Comparison of ENCODE assay signal across 23 cellular contexts in genomic region chr2:106825161-106825560, GRCh38.
DNase-seq lines count a peak whose midpoint lies in the region; ATAC-seq, FAIRE-seq and TF ChIP-seq lines count a peak whose summit lies in the region.
"Had no signal": no experiment of that assay in that cellular context is flagged by ENCODE, and none has a peak within 500 bp of the region (broad histone marks: within the 10 kb centered on the region; RNA-seq: fewer than 3 reads in every experiment).

No MANE protein-coding gene starts in this region.

- H3K27me3 ChIP-seq in PC-3 (ENCODE audit: low read length): no peaks in the 10 kb centered on the region
- H3K27me3 ChIP-seq in bronchial epithelial cell (ENCODE audit: control insufficient read depth, insufficient read depth, low read length): no peaks in the 10 kb centered on the region
- no peaks in the 10 kb centered on the region for H3K27me3 ChIP-seq in ascending aorta

- in situ Hi-C loops in Caki2 (cut with HindIII; ENCODE audit: low pct_unique_long_range_greater_than_20kb, low sequenced_read_pairs): no loop called here

- H3K36me3 Mint-ChIP-seq in T-helper 17 cell (ENCODE audit: low read depth): no peaks in the 10 kb centered on the region
- H3K36me3 Mint-ChIP-seq: CD14-positive monocyte, IgD-negative memory B cell had no signal

- no peaks in the 10 kb centered on the region for H4K20me1 ChIP-seq in PC-3 (ENCODE audit: low read length)

- ATAC-seq in PC-3 (0 out of 2 replicates have a peak, but pooled peaks have one; percentile 29), HG03460 (IDR thresholded peaks at IDR 0.05; ENCODE audit: unreplicated experiment) (no peak), T-helper 17 cell (no peak)
- ATAC-seq: A549, GM12878 had no signal

- TF ChIP-seq CTCF in PC-3 (conservative IDR thresholded peaks at IDR 0.05; ENCODE audit: low read depth, low read length): no peak
- no peak for TF ChIP-seq CTCF in bronchial epithelial cell (IDR thresholded peaks at IDR 0.05; ENCODE audit: insufficient read depth, low read length, severe bottlenecking)
- no peak for TF ChIP-seq CTCF in ascending aorta (IDR thresholded peaks at IDR 0.05)

- peak; percentile 60 for FAIRE-seq in bronchial epithelial cell (lab: Jason Lieb, UNC)
- FAIRE-seq: A549, GM12878 had no signal

- no peaks in the 10 kb centered on the region; the same call in 1 of the 2 replicates for H3K36me3 ChIP-seq in PC-3 (ENCODE audit: low read depth, low read length)
- H3K36me3 ChIP-seq in bronchial epithelial cell (ENCODE audit: control insufficient read depth, insufficient read depth, low read length): no peaks in the 10 kb centered on the region
- peaks cover 22 to 37% of the 10 kb centered on the region in 2 donors for H3K36me3 ChIP-seq in ascending aorta

- H3K4me3 Mint-ChIP-seq in T-helper 17 cell: no peak overlapping the region
- H3K4me3 Mint-ChIP-seq: B cell, CD14-positive monocyte, IgD-negative memory B cell had no signal

- CTCF ChIA-PET in PC-3 (lab: Charles Lee): no interaction called here

- H3K9me2 ChIP-seq in PC-3 (replicated peaks; ENCODE audit: low read length): no peaks in the 10 kb centered on the region

- H3K27me3 Mint-ChIP-seq in T-helper 17 cell: no peaks in the 10 kb centered on the region
- H3K27me3 Mint-ChIP-seq: B cell, IgD-negative memory B cell had no signal

- no TSS peak for BruUV-seq in PC-3 (replicated peaks; lab: Mats Ljungman, UMichigan)

- DNase-seq in Caki2 (ENCODE audit: low read depth) (peak; percentile 6), PC-3 (no peak), bronchial epithelial cell (ENCODE audit: low read depth) (no peak), kidney glomerular epithelial cell (lab: John Stamatoyannopoulos, UW) (peak; percentile 16), ascending aorta (ENCODE audit: low spot score in 2 of 2) (no peak), T-helper 17 cell (no peak)
- DNase-seq: DND-41, H7, Kasumi-1, NCI-H1417 treated with DMSO at 0.1 percent for 48 hours, NCI-H187, NCI-H2107, NCI-H446 treated with DMSO at 0.1 percent for 48 hours, NCI-H526 treated with DMSO at 0.1 percent for 48 hours, OCI-M1, RPMI8226, SHP77 had no signal

- no peak overlapping the region for H2AFZ ChIP-seq in PC-3 (ENCODE audit: low read length)

- H3K9me3 ChIP-seq in PC-3 (ENCODE audit: low read length) (no peaks in the 10 kb centered on the region), ascending aorta (no peaks in the 10 kb centered on the region), T-helper 17 cell (ENCODE audit: control insufficient read depth, low read length, poor library complexity, severe bottlenecking) (no peaks in the 10 kb centered on the region)

- POLR2A ChIA-PET in PC-3 (lab: Charles Lee; ENCODE audit: unreplicated experiment): no interaction called here

- H3K79me2 ChIP-seq in PC-3 (ENCODE audit: low read length): no peaks in the 10 kb centered on the region

- H3K27ac ChIP-seq in PC-3 (ENCODE audit: low read length): no peak overlapping the region
- H3K27ac ChIP-seq in ascending aorta: no peak overlapping the region
- H3K27ac ChIP-seq: A549 had no signal

- H3K4me1 Mint-ChIP-seq in T-helper 17 cell: no peaks in the 10 kb centered on the region
- H3K4me1 Mint-ChIP-seq: B cell, CD14-positive monocyte, IgD-negative memory B cell had no signal

- H3K4me1 ChIP-seq in PC-3 (ENCODE audit: insufficient read depth, low read length) (no peaks in the 10 kb centered on the region), ascending aorta (peaks cover 0 to 4% of the 10 kb centered on the region in 2 donors)

- no peak overlapping the region for H3K4me2 ChIP-seq in PC-3 (ENCODE audit: low read length)
- H3K4me2 ChIP-seq: A549 had no signal

- no peaks in the 10 kb centered on the region for H3F3A ChIP-seq in PC-3 (ENCODE audit: low read length, unreplicated experiment)

- no peak overlapping the region for H3K4me3 ChIP-seq in PC-3 (ENCODE audit: low read length)
- H3K4me3 ChIP-seq in bronchial epithelial cell (ENCODE audit: low read depth, low read length): no peak overlapping the region
- no peak overlapping the region for H3K4me3 ChIP-seq in ascending aorta
- H3K4me3 ChIP-seq: A549, GM12878 had no signal

- H3K9ac ChIP-seq in PC-3 (ENCODE audit: low read length): no peak overlapping the region

- H3K27ac Mint-ChIP-seq in T-helper 17 cell: no peak overlapping the region
- H3K27ac Mint-ChIP-seq: B cell, CD14-positive monocyte, IgD-negative memory B cell had no signal

- intact Hi-C loops in PC-3 (cut with micrococcal nuclease) (no loop called here), ascending aorta (cut with DNase I) (no loop called here)

Comparison
In these comparisons a context has a peak if more than half of its experiments do, and no peak if none do; other contexts are left out.
1. DNase-seq: peak in Caki2 (single experiment) and kidney glomerular epithelial cell (single experiment); none in PC-3 (single experiment), bronchial epithelial cell (single experiment), ascending aorta (0 of 2) and T-helper 17 cell (0 of 3).